In the genomic region with DNA sequence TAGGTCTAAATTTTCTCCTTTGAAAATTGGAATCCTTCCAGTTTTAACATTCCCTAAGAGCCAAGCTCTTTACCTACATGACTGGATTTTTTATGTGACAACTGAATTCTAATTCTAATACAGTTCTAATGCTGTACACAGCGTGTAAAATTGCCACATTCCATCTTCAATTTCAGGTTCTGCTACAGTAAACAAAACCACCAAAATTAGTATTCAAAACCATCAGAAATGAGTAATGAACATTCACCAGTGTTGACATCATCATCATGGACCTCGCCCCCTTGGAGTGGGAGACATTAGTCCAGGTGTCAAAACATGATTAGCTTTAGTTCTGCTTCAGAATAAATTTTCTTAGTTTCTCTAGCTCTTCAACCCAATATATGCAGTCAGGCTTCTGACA, we compare ENCODE assay signal across 16 cellular contexts.
"Had no signal": no experiment of that assay in that cellular context is flagged by ENCODE, and none has a peak within 500 bp of the region (broad histone marks: within the 10 kb centered on the region; RNA-seq: fewer than 3 reads in every experiment).

No MANE protein-coding gene starts in this region.

- H3K27me3 Mint-ChIP-seq: activated naive CD8-positive, alpha-beta T cell treated with anti-CD3 and anti-CD28 coated beads, Interleukin-2, amount 50 U/mL, for 24 hours; type B pancreatic cell had no signal

- ATAC-seq: activated naive CD8-positive, alpha-beta T cell treated with anti-CD3 and anti-CD28 coated beads, Interleukin-2, amount 50 U/mL, for 24 hours; left colon; naive thymus-derived CD4-positive, alpha-beta T cell; psoas muscle had no signal

- H3K4me1 ChIP-seq: ascending aorta, psoas muscle, suprapubic skin had no signal

- H3K36me3 Mint-ChIP-seq: type B pancreatic cell had no signal

- H3K9me3 Mint-ChIP-seq: activated T-helper 1 cell treated with anti-CD3 and anti-CD28 coated beads, Interleukin-12 subunit alpha, Interleukin-12 subunit beta, Interleukin-2, Interleukin-4 antibody, amounts not matched to agents 30 ng/mL and 10 ng/mL and 1 ng/mL, durations not matched to agents 14 hours and 24 hours and 36 hours; type B pancreatic cell had no signal

- H3K27ac Mint-ChIP-seq: activated naive CD8-positive, alpha-beta T cell treated with anti-CD3 and anti-CD28 coated beads, Interleukin-2, amount 50 U/mL, for 24 hours; activated T-helper 1 cell treated with anti-CD3 and anti-CD28 coated beads, Interleukin-12 subunit alpha, Interleukin-12 subunit beta, Interleukin-2, Interleukin-4 antibody, amounts not matched to agents 30 ng/mL and 10 ng/mL and 1 ng/mL, durations not matched to agents 14 hours and 24 hours and 36 hours; naive thymus-derived CD4-positive, alpha-beta T cell; type B pancreatic cell had no signal

- H3K4me3 ChIP-seq: ascending aorta, lung, psoas muscle, suprapubic skin had no signal

- DNase-seq: activated CD4-positive, alpha-beta T cell treated with anti-CD3 and anti-CD28 coated beads, Interleukin-2, amount 50 U/mL, for 48 hours; activated CD4-positive, CD25-positive, alpha-beta regulatory T cell; activated naive CD4-positive, alpha-beta T cell treated with Interleukin-2 at 50 U/mL for 16 hours; activated naive CD8-positive, alpha-beta T cell treated with anti-CD3 and anti-CD28 coated beads, Interleukin-2, amount 50 U/mL, for 24 hours; dermis blood vessel endothelial cell; left colon; naive thymus-derived CD4-positive, alpha-beta T cell; psoas muscle; stimulated activated CD4-positive, alpha-beta T cell treated with anti-CD3 and anti-CD28 coated beads, Interleukin-2, amount 100 ng/mL, for 24 hours; stimulated activated naive CD4-positive, alpha-beta T cell; T-helper 2 cell had no signal

- H3K27ac ChIP-seq: ascending aorta, psoas muscle, suprapubic skin had no signal

- H3K9me3 ChIP-seq: ascending aorta, psoas muscle, suprapubic skin had no signal

- H3K27me3 ChIP-seq: ascending aorta, suprapubic skin had no signal

- H3K4me3 Mint-ChIP-seq: activated naive CD8-positive, alpha-beta T cell treated with anti-CD3 and anti-CD28 coated beads, Interleukin-2, amount 50 U/mL, for 24 hours; activated T-helper 1 cell treated with anti-CD3 and anti-CD28 coated beads, Interleukin-12 subunit alpha, Interleukin-12 subunit beta, Interleukin-2, Interleukin-4 antibody, amounts not matched to agents 30 ng/mL and 10 ng/mL and 1 ng/mL, durations not matched to agents 14 hours and 24 hours and 36 hours; naive thymus-derived CD4-positive, alpha-beta T cell; type B pancreatic cell had no signal

- H3K36me3 ChIP-seq: ascending aorta, suprapubic skin had no signal
